ENCODE assay signal across 12 cellular contexts in the genomic region with DNA sequence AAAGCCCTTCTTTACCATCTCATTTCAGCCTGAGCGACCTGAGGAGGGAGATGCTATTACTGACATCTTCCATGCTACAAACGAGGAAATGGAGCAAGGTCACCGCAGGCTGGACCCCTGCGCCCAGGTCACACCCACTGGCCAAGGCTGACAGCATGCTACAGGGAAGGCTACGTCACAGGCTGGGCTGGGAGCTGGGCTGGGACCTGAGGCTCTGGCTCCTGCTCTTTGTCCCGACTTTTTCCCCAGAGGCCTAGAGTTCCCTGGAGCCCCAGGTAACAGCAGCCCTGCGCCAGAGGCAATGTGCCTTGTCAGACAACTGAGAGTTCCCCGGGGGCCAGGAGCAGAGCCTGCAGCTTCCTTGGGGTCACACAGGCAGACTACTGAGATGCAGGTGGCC.
"Had no signal": no experiment of that assay in that cellular context is flagged by ENCODE, and none has a peak within 500 bp of the region (broad histone marks: within the 10 kb centered on the region; RNA-seq: fewer than 3 reads in every experiment).

No MANE protein-coding gene starts in this region.

- H3K36me3 Mint-ChIP-seq: immature natural killer cell had no signal

- H3K9me3 Mint-ChIP-seq: activated CD4-positive, alpha-beta memory T cell treated with anti-CD3 and anti-CD28 coated beads, Interleukin-2, amount 10 ng/mL, durations not matched to agents 7 days and 5 days; activated T-cell treated with anti-CD3 and anti-CD28 coated beads, Interleukin-2, amount 50 U/mL, for 72 hours; central memory CD8-positive, alpha-beta T cell; immature natural killer cell had no signal

- H3K27me3 ChIP-seq: body of pancreas, gastrocnemius medialis, tibial artery had no signal

- H3K27me3 Mint-ChIP-seq: activated CD4-positive, alpha-beta memory T cell treated with anti-CD3 and anti-CD28 coated beads, Interleukin-2, amount 10 ng/mL, durations not matched to agents 7 days and 5 days; central memory CD8-positive, alpha-beta T cell had no signal

- H3K36me3 ChIP-seq: gastrocnemius medialis, tibial artery had no signal

- H3K27ac Mint-ChIP-seq: activated CD4-positive, alpha-beta memory T cell treated with anti-CD3 and anti-CD28 coated beads, Interleukin-2, amount 10 ng/mL, durations not matched to agents 7 days and 5 days; activated T-cell treated with anti-CD3 and anti-CD28 coated beads, Interleukin-2, amount 50 U/mL, for 72 hours had no signal

- H3K27ac ChIP-seq: epithelial cell of prostate, tibial artery had no signal

- H3K4me3 Mint-ChIP-seq: activated CD4-positive, alpha-beta memory T cell treated with anti-CD3 and anti-CD28 coated beads, Interleukin-2, amount 10 ng/mL, durations not matched to agents 7 days and 5 days; activated T-cell treated with anti-CD3 and anti-CD28 coated beads, Interleukin-2, amount 50 U/mL, for 72 hours; central memory CD8-positive, alpha-beta T cell; immature natural killer cell had no signal

- H3K4me3 ChIP-seq: body of pancreas, gastrocnemius medialis, tibial artery had no signal

- DNase-seq: activated CD4-positive, alpha-beta memory T cell treated with anti-CD3 and anti-CD28 coated beads, Interleukin-2, amount 10 ng/mL, durations not matched to agents 7 days and 5 days; activated naive CD4-positive, alpha-beta T cell; activated T-cell treated with anti-CD3 and anti-CD28 coated beads, Interleukin-2, amount 50 U/mL, for 72 hours; cortex of kidney; effector CD8-positive, alpha-beta T cell; gastrocnemius medialis; immature natural killer cell; mammary epithelial cell; tibial artery had no signal

- H3K9me3 ChIP-seq: body of pancreas, gastrocnemius medialis, tibial artery had no signal

- ATAC-seq: activated T-cell treated with anti-CD3 and anti-CD28 coated beads, Interleukin-2, amount 50 U/mL, for 72 hours; body of pancreas; gastrocnemius medialis had no signal
